Comparison of ENCODE assay signal across 8 cellular contexts in the genomic region with DNA sequence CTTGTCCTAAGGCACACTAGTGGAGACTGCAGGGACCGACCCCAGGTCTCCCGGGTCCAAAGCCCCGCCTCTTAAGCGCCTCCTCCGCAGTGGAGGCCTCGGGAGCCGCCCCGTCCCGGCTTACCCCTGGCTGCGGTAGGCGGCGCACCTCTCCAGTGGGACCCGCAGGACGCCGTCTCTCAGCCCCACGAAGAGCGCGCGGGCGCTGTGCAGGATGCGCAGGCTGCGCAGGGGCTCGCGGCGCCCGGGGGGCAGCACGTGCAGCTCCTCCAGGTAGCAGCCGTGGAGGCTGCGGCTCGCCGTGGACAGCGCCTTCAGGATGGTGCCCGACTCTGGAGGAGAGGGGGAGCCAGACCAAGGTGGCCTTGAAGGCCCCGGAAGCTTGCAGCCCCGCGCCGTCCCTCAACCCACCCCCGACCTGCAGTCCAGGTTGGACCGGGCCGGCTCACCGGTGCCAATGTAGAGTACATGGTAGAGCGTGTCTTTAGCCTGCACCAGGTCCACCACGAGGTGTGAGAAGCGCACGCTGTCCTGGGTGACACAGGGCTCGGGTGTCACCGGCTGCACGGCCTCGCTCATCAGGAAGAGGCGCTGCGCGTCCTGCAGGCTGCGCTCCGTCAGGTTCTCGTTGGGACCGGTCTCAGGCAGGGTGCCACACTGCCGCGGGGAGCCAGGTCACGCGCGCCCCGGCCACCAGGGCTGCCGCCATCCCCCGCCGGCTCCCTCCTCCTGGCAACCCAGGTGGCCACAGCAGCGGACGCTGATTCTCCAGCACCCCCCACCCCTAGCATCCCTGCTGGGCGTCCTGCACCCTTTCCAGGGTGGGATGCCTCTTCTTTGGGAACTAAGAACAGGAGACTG.
DNase-seq lines count a peak whose midpoint lies in the region; ATAC-seq and TF ChIP-seq lines count a peak whose summit lies in the region.

No MANE protein-coding gene starts in this region.

- DNase-seq in activated naive CD4-positive, alpha-beta T cell treated with anti-CD3 and anti-CD28 coated beads, Interleukin-2, amount 10 ng/mL, durations not matched to agents 7 days and 5 days = peak; percentile 64
- peak in 1 of 10 donors; percentile 25 for DNase-seq in naive thymus-derived CD8-positive, alpha-beta T cell
- DNase-seq in aorta (no peak), NAMALWA (ENCODE audit: low spot score) (no peak), SJCRH30 (no peak)

- ATAC-seq in HG02885 (IDR thresholded peaks at IDR 0.05; ENCODE audit: poor library complexity, unreplicated experiment) = peak; percentile 66
- ATAC-seq in naive thymus-derived CD8-positive, alpha-beta T cell = peak; percentile 68 to 75
- no peak for ATAC-seq in aorta (ENCODE audit: low FRiP score)
- ATAC-seq in GM19452 (IDR thresholded peaks at IDR 0.05; ENCODE audit: unreplicated experiment) = no peak

- H3K4me3 ChIP-seq in aorta (ENCODE audit: low read length in 2 of 2) = no peak overlapping the region
- no peak overlapping the region for H3K4me3 ChIP-seq in SJCRH30

- no peaks in the 10 kb centered on the region for H3K36me3 ChIP-seq in aorta (ENCODE audit: control insufficient read depth in 1 of 2, insufficient read depth in 2 of 2, low read length in 1 of 2)
- no peaks in the 10 kb centered on the region for H3K36me3 ChIP-seq in SJCRH30

- no peaks in the 10 kb centered on the region for H3K9me3 Mint-ChIP-seq in activated naive CD4-positive, alpha-beta T cell treated with anti-CD3 and anti-CD28 coated beads, Interleukin-2, amount 10 ng/mL, durations not matched to agents 7 days and 5 days
- H3K9me3 Mint-ChIP-seq in naive thymus-derived CD8-positive, alpha-beta T cell = no peaks in the 10 kb centered on the region

- 78 to 79% methylated on average over 64 to 68 of the region's 68 CpGs for WGBS in aorta, 2 donors

- CTCF ChIA-PET in activated naive CD4-positive, alpha-beta T cell treated with anti-CD3 and anti-CD28 coated beads, Interleukin-2, amount 10 ng/mL, durations not matched to agents 7 days and 5 days (lab: Charles Lee) = interaction anchor here (0.7 to 1.0 kb wide), 3 partner anchors 32 to 165 kb away, joined by 3 read pairs; no protein-coding TSS in a partner anchor

- H3K27ac ChIP-seq in aorta (ENCODE audit: low read depth in 1 of 2, low read length in 2 of 2) = no peak overlapping the region
- H3K27ac ChIP-seq in SJCRH30 = no peak overlapping the region

- H3K36me3 Mint-ChIP-seq in activated naive CD4-positive, alpha-beta T cell treated with anti-CD3 and anti-CD28 coated beads, Interleukin-2, amount 10 ng/mL, durations not matched to agents 7 days and 5 days = no peaks in the 10 kb centered on the region
- no peaks in the 10 kb centered on the region for H3K36me3 Mint-ChIP-seq in naive thymus-derived CD8-positive, alpha-beta T cell

- TF ChIP-seq CTCF in GM12874 (IDR thresholded peaks at IDR 0.05; ENCODE audit: insufficient read depth, low read depth, low read length) = peak; percentile 22; the same call in 1 of the 2 replicates

- peaks cover 18% of the 10 kb centered on the region for H3K27me3 Mint-ChIP-seq in activated naive CD4-positive, alpha-beta T cell treated with anti-CD3 and anti-CD28 coated beads, Interleukin-2, amount 10 ng/mL, durations not matched to agents 7 days and 5 days
- H3K27me3 Mint-ChIP-seq in naive thymus-derived CD8-positive, alpha-beta T cell = peaks cover 15 to 32% (median 23%) of the 10 kb centered on the region in 5 donors

- no peak overlapping the region for H3K4me3 Mint-ChIP-seq in activated naive CD4-positive, alpha-beta T cell treated with anti-CD3 and anti-CD28 coated beads, Interleukin-2, amount 10 ng/mL, durations not matched to agents 7 days and 5 days
- H3K4me3 Mint-ChIP-seq in naive thymus-derived CD8-positive, alpha-beta T cell = peak overlapping the region in 6 of 10 donors; percentile 32 to 60 (median 41)

- H3K27me3 ChIP-seq in aorta (ENCODE audit: control insufficient read depth in 1 of 2, insufficient read depth in 2 of 2, low read length in 1 of 2) (no peaks in the 10 kb centered on the region), SJCRH30 (no peaks in the 10 kb centered on the region)

- intact Hi-C loops in aorta (cut with DNase I) = no loop called here

- no peak overlapping the region for H3K27ac Mint-ChIP-seq in activated naive CD4-positive, alpha-beta T cell treated with anti-CD3 and anti-CD28 coated beads, Interleukin-2, amount 10 ng/mL, durations not matched to agents 7 days and 5 days
- peak overlapping the region in 1 of 10 donors; percentile 24 for H3K27ac Mint-ChIP-seq in naive thymus-derived CD8-positive, alpha-beta T cell

- no peaks in the 10 kb centered on the region for H3K4me1 Mint-ChIP-seq in activated naive CD4-positive, alpha-beta T cell treated with anti-CD3 and anti-CD28 coated beads, Interleukin-2, amount 10 ng/mL, durations not matched to agents 7 days and 5 days
- H3K4me1 Mint-ChIP-seq in naive thymus-derived CD8-positive, alpha-beta T cell = peaks cover 0 to 7% (median 4%) of the 10 kb centered on the region in 4 donors

- H3K4me1 ChIP-seq in aorta (ENCODE audit: control insufficient read depth in 1 of 2, insufficient read depth in 2 of 2, low read length in 2 of 2) (no peaks in the 10 kb centered on the region), SJCRH30 (no peaks in the 10 kb centered on the region)

- H3K9me3 ChIP-seq in aorta (ENCODE audit: control insufficient read depth, low read length) (no peaks in the 10 kb centered on the region), SJCRH30 (replicated peaks) (no peaks in the 10 kb centered on the region)

- POLR2A ChIA-PET in naive thymus-derived CD8-positive, alpha-beta T cell (lab: Charles Lee) = no interaction called here

Comparison
In these comparisons a context has a peak if more than half of its experiments do, and no peak if none do; other contexts are left out.
1. ATAC-seq: peak in HG02885 (single experiment) and naive thymus-derived CD8-positive, alpha-beta T cell (2 of 2); none in aorta (single experiment) and GM19452 (single experiment).